10 cellular contexts compared by ENCODE assay signal in genomic region chr5:132394681-132395259, GRCh38. TPM values are rescaled to one million over a fixed set of nuclear protein-coding genes. Genes with fewer than 3 reads are reported as not detected.
DNase-seq lines count a peak whose midpoint lies in the region; ATAC-seq and TF ChIP-seq lines count a peak whose summit lies in the region.
"Had no signal": no experiment of that assay in that cellular context is flagged by ENCODE, and none has a peak within 500 bp of the region (broad histone marks: within the 10 kb centered on the region; RNA-seq: fewer than 3 reads in every experiment).

No MANE protein-coding gene starts in this region.

- H3K27me3 ChIP-seq in foreskin keratinocyte = no peaks in the 10 kb centered on the region
- H3K27me3 ChIP-seq in CD8-positive, alpha-beta T cell (ENCODE audit: insufficient read depth, low read length) = no peaks in the 10 kb centered on the region
- H3K27me3 ChIP-seq: cardiac muscle cell, hepatocyte had no signal

- no peaks in the 10 kb centered on the region for H3K9me3 Mint-ChIP-seq in naive B cell
- no peaks in the 10 kb centered on the region for H3K9me3 Mint-ChIP-seq in activated CD4-positive, alpha-beta T cell treated with anti-CD3 and anti-CD28 coated beads for 36 hours (ENCODE audit: low read depth)
- H3K9me3 Mint-ChIP-seq in CD8-positive, alpha-beta T cell = no peaks in the 10 kb centered on the region

- H3K9me3 ChIP-seq in CD8-positive, alpha-beta T cell (ENCODE audit: low read length) = no peaks in the 10 kb centered on the region

- intact Hi-C loops in activated CD4-positive, alpha-beta T cell treated with anti-CD3 and anti-CD28 coated beads for 36 hours (cut with DNase I, micrococcal nuclease) = no loop called here
- intact Hi-C loops in CD8-positive, alpha-beta T cell (cut with DNase I, micrococcal nuclease) = no loop called here

- CTCF ChIA-PET in activated CD4-positive, alpha-beta T cell treated with anti-CD3 and anti-CD28 coated beads for 36 hours (lab: Charles Lee) = interaction anchor here (1.0 to 19.4 kb wide), 4 partner anchors 8 to 107 kb away, joined by 3 to 308 read pairs (median 6); no protein-coding TSS in a partner anchor
- CTCF ChIA-PET in CD8-positive, alpha-beta T cell (lab: Charles Lee) = interaction anchor here (0.9 to 4.4 kb wide), 4 partner anchors 8 to 107 kb away, joined by 4 to 28 read pairs (median 7); no protein-coding TSS in a partner anchor

- no peaks in the 10 kb centered on the region for H3K27me3 Mint-ChIP-seq in naive B cell
- H3K27me3 Mint-ChIP-seq in activated CD4-positive, alpha-beta T cell treated with anti-CD3 and anti-CD28 coated beads for 36 hours = no peaks in the 10 kb centered on the region
- no peaks in the 10 kb centered on the region for H3K27me3 Mint-ChIP-seq in CD8-positive, alpha-beta T cell (ENCODE audit: low read depth)

- peaks cover 23 to 48% (median 28%) of the 10 kb centered on the region in 3 donors for H3K4me1 Mint-ChIP-seq in naive B cell
- H3K4me1 Mint-ChIP-seq in activated CD4-positive, alpha-beta T cell treated with anti-CD3 and anti-CD28 coated beads for 36 hours = peaks cover 67% of the 10 kb centered on the region
- peaks cover 53% of the 10 kb centered on the region for H3K4me1 Mint-ChIP-seq in CD8-positive, alpha-beta T cell (ENCODE audit: low read depth)

- peaks cover 17% of the 10 kb centered on the region for H3K4me1 ChIP-seq in foreskin keratinocyte
- H3K4me1 ChIP-seq in CD8-positive, alpha-beta T cell (ENCODE audit: insufficient read depth, low read length) = peaks cover 41% of the 10 kb centered on the region

- no peak overlapping the region for H3K27ac ChIP-seq in foreskin keratinocyte
- H3K27ac ChIP-seq in CD8-positive, alpha-beta T cell (ENCODE audit: low read depth, low read length) = no peak overlapping the region
- H3K27ac ChIP-seq: cardiac muscle cell, hepatocyte had no signal

- H3K36me3 Mint-ChIP-seq in naive B cell = peaks cover 0 to 7% of the 10 kb centered on the region in 2 donors
- no peaks in the 10 kb centered on the region for H3K36me3 Mint-ChIP-seq in activated CD4-positive, alpha-beta T cell treated with anti-CD3 and anti-CD28 coated beads for 36 hours (ENCODE audit: low read depth)
- peaks cover 34% of the 10 kb centered on the region for H3K36me3 Mint-ChIP-seq in CD8-positive, alpha-beta T cell

- POLR2A ChIA-PET in activated CD4-positive, alpha-beta T cell treated with anti-CD3 and anti-CD28 coated beads for 36 hours (lab: Charles Lee) = no interaction called here
- POLR2A ChIA-PET in CD8-positive, alpha-beta T cell (lab: Charles Lee) = interaction anchor here (0.7 to 1.9 kb wide), 2 partner anchors 107 to 1703 kb away, joined by 4 to 5 read pairs; no protein-coding TSS in a partner anchor

- no peak overlapping the region for H3K4me3 ChIP-seq in CD8-positive, alpha-beta T cell (ENCODE audit: low read depth, low read length)
- H3K4me3 ChIP-seq: cardiac muscle cell, hepatocyte had no signal

- DNase-seq in NCI-H2029 treated with DMSO at 0.1 percent for 48 hours (lab: John Stamatoyannopoulos, UW) (peak; percentile 24), naive B cell (peak; percentile 21), foreskin keratinocyte (no peak), H4 (ENCODE audit: low spot score) (no peak)
- no peak for DNase-seq in activated CD4-positive, alpha-beta T cell treated with anti-CD3 and anti-CD28 coated beads for 36 hours
- DNase-seq in CD8-positive, alpha-beta T cell = no peak

- H3K4me3 Mint-ChIP-seq in naive B cell = peak overlapping the region in 6 of 8 donors; percentile 49 to 79 (median 70)
- H3K4me3 Mint-ChIP-seq in activated CD4-positive, alpha-beta T cell treated with anti-CD3 and anti-CD28 coated beads for 36 hours = no peak overlapping the region
- H3K4me3 Mint-ChIP-seq in CD8-positive, alpha-beta T cell = no peak overlapping the region

- ATAC-seq in GM18511 (IDR thresholded peaks at IDR 0.05; ENCODE audit: unreplicated experiment) (peak; percentile 89), HG02642 (IDR thresholded peaks at IDR 0.05; ENCODE audit: poor library complexity, unreplicated experiment) (peak; percentile 68), naive B cell (ENCODE audit: low read depth in 2 of 2) (peak; percentile 94 to 97), foreskin keratinocyte (no peak)
- ATAC-seq in activated CD4-positive, alpha-beta T cell treated with anti-CD3 and anti-CD28 coated beads for 36 hours = no peak
- no peak for ATAC-seq in CD8-positive, alpha-beta T cell

- no peaks in the 10 kb centered on the region for H3K36me3 ChIP-seq in CD8-positive, alpha-beta T cell (ENCODE audit: insufficient read depth, low read length)
- H3K36me3 ChIP-seq: cardiac muscle cell had no signal

- no peak for TF ChIP-seq CTCF in foreskin keratinocyte (conservative IDR thresholded peaks at IDR 0.05)
- TF ChIP-seq CTCF in CD8-positive, alpha-beta T cell (IDR thresholded peaks at IDR 0.05) = no peak

- H3K27ac Mint-ChIP-seq in naive B cell = peak overlapping the region; percentile 78 to 96 (median 90)
- no peak overlapping the region for H3K27ac Mint-ChIP-seq in activated CD4-positive, alpha-beta T cell treated with anti-CD3 and anti-CD28 coated beads for 36 hours
- no peak overlapping the region for H3K27ac Mint-ChIP-seq in CD8-positive, alpha-beta T cell

RNA-seq across cellular contexts. Expression of gene SLC22A5, which starts 25.3 kb away (rescaled TPM):
- polyA plus RNA-seq in naive B cell (ENCODE audit: low read depth in 6 of 6) = 1 to 10 TPM; 1.5 to 3.1 (median 1.9) TPM
- 11.7 and 14.7 TPM in 2 replicates for total RNA-seq in foreskin keratinocyte
- polyA plus RNA-seq in foreskin keratinocyte = 5.6 and 7.1 TPM in 2 replicates
- 1 to 10 TPM; 3.7 to 4.9 TPM for total RNA-seq in activated CD4-positive, alpha-beta T cell treated with anti-CD3 and anti-CD28 coated beads for 36 hours
- total RNA-seq in CD8-positive, alpha-beta T cell = 1 to 10 TPM; 4.5 to 5.3 TPM
- 6.9 and 9.6 TPM in 2 replicates for total RNA-seq in H4 (2014; rRNA removed; shearing (Covaris generic))

Comparison
In these comparisons a context has a peak if more than half of its experiments do, and no peak if none do; other contexts are left out.
1. ATAC-seq: peak in GM18511 (single experiment), HG02642 (single experiment) and naive B cell (2 of 2); none in foreskin keratinocyte (single experiment), activated CD4-positive, alpha-beta T cell treated with anti-CD3 and anti-CD28 coated beads for 36 hours (single experiment) and CD8-positive, alpha-beta T cell (single experiment).
2. DNase-seq: peak in NCI-H2029 treated with DMSO at 0.1 percent for 48 hours (single experiment) and naive B cell (single experiment); none in foreskin keratinocyte (0 of 2), activated CD4-positive, alpha-beta T cell treated with anti-CD3 and anti-CD28 coated beads for 36 hours (single experiment), CD8-positive, alpha-beta T cell (0 of 7) and H4 (single experiment).
3. H3K27ac Mint-ChIP-seq: peak in naive B cell (6 of 6); none in activated CD4-positive, alpha-beta T cell treated with anti-CD3 and anti-CD28 coated beads for 36 hours (single experiment) and CD8-positive, alpha-beta T cell (single experiment).
4. H3K4me3 Mint-ChIP-seq: peak in naive B cell (6 of 8); none in activated CD4-positive, alpha-beta T cell treated with anti-CD3 and anti-CD28 coated beads for 36 hours (single experiment) and CD8-positive, alpha-beta T cell (single experiment).